ENCODE assay signal across 1 cellular context in the genomic region with DNA sequence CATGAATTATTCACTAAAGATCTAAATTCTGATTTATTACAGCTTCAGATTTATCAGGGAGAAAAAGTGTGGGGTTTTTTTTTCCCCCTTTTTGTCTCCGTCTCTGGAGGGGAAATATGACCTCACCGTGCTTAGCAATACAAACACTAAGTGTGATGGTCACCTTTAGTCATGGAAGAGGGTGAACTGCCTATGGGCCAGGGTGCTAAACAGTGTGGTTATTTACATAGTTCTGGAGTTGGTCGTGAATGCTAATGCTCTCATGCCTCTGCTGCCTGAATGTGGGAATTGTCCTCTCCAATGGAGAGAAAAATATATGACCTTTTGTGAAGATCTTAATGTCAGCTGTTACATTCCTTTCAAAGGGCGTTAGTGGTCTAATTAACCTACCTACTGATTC.
TF ChIP-seq lines count a peak whose summit lies in the region.

No MANE protein-coding gene starts in this region.

TF ChIP-seq in SK-N-SH treated with all-trans-retinoic acid at 6 μM for 48 hours, 23 proteins besides CTCF, POLR2A, EP300 and RAD21 (continued from another document):
- TF ChIP-seq, protein P1, sequence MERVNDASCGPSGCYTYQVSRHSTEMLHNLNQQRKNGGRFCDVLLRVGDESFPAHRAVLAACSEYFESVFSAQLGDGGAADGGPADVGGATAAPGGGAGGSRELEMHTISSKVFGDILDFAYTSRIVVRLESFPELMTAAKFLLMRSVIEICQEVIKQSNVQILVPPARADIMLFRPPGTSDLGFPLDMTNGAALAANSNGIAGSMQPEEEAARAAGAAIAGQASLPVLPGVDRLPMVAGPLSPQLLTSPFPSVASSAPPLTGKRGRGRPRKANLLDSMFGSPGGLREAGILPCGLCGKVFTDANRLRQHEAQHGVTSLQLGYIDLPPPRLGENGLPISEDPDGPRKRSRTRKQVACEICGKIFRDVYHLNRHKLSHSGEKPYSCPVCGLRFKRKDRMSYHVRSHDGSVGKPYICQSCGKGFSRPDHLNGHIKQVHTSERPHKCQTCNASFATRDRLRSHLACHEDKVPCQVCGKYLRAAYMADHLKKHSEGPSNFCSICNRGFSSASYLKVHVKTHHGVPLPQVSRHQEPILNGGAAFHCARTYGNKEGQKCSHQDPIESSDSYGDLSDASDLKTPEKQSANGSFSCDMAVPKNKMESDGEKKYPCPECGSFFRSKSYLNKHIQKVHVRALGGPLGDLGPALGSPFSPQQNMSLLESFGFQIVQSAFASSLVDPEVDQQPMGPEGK (CRISPR knock-in tag; IDR thresholded peaks at IDR 0.05; ENCODE audit: borderline replicate concordance): no peak
TF ChIP-seq in SK-N-SH treated with all-trans-retinoic acid at 6 μM for 48 hours: peak in this region for 0.
